ENCODE assay signal across 14 cellular contexts in genomic region chr6:2081155-2082138, GRCh38.
A peak's percentile ranks its signal among the peaks of the same experiment; 100 is the strongest.
DNase-seq lines count a peak whose midpoint lies in the region; ATAC-seq, FAIRE-seq and TF ChIP-seq lines count a peak whose summit lies in the region.
"Had no signal": no experiment of that assay in that cellular context is flagged by ENCODE, and none has a peak within 500 bp of the region (broad histone marks: within the 10 kb centered on the region; RNA-seq: fewer than 3 reads in every experiment).

No MANE protein-coding gene starts in this region.

- H3K4me3 ChIP-seq in endodermal cell (ENCODE audit: low read length), result no peak overlapping the region
- H3K4me3 ChIP-seq: lung had no signal

- H3K27me3 Mint-ChIP-seq in activated T-helper 1 cell treated with anti-CD3 and anti-CD28 coated beads, Interleukin-12 subunit alpha, Interleukin-12 subunit beta, Interleukin-2, Interleukin-4 antibody, amounts not matched to agents 30 ng/mL and 10 ng/mL and 1 ng/mL, durations not matched to agents 14 hours and 24 hours and 36 hours (ENCODE audit: insufficient read depth), result peaks cover 5% of the 10 kb centered on the region
- peaks cover 10% of the 10 kb centered on the region for H3K27me3 Mint-ChIP-seq in endodermal cell (ENCODE audit: insufficient read depth)

- H3K27ac ChIP-seq in endodermal cell (ENCODE audit: low read depth, low read length), result no peak overlapping the region

- intact Hi-C loops in activated T-helper 1 cell treated with anti-CD3 and anti-CD28 coated beads, Interleukin-12 subunit alpha, Interleukin-12 subunit beta, Interleukin-2, Interleukin-4 antibody, amounts not matched to agents 30 ng/mL and 10 ng/mL and 1 ng/mL, durations not matched to agents 14 hours and 24 hours and 36 hours (cut with micrococcal nuclease), result loop anchor here (1.0 kb wide), 2 partner anchors 46 to 311 kb away; no protein-coding TSS in a partner anchor

- peaks cover 22% of the 10 kb centered on the region for H3K36me3 Mint-ChIP-seq in activated T-helper 1 cell treated with anti-CD3 and anti-CD28 coated beads, Interleukin-12 subunit alpha, Interleukin-12 subunit beta, Interleukin-2, Interleukin-4 antibody, amounts not matched to agents 30 ng/mL and 10 ng/mL and 1 ng/mL, durations not matched to agents 14 hours and 24 hours and 36 hours (ENCODE audit: low read depth)
- H3K36me3 Mint-ChIP-seq in endodermal cell (ENCODE audit: low read depth), result no peaks in the 10 kb centered on the region

- no peak for TF ChIP-seq POLR2A in GM12892 (IDR thresholded peaks at IDR 0.05; ENCODE audit: low read depth, low read length)

- no peaks in the 10 kb centered on the region for H3K36me3 ChIP-seq in endodermal cell (ENCODE audit: control insufficient read depth, insufficient read depth, low read length)

- ATAC-seq in GM19372 (IDR thresholded peaks at IDR 0.05; ENCODE audit: low read depth, unreplicated experiment) (peak; percentile 85), HG03039 (IDR thresholded peaks at IDR 0.05; ENCODE audit: unreplicated experiment) (peak; percentile 83)

- FAIRE-seq in GM12892 (lab: Jason Lieb, UNC), result peak; percentile 68
- FAIRE-seq: H54 had no signal

- H3K27ac Mint-ChIP-seq in activated T-helper 1 cell treated with anti-CD3 and anti-CD28 coated beads, Interleukin-12 subunit alpha, Interleukin-12 subunit beta, Interleukin-2, Interleukin-4 antibody, amounts not matched to agents 30 ng/mL and 10 ng/mL and 1 ng/mL, durations not matched to agents 14 hours and 24 hours and 36 hours, result peak overlapping the region; percentile 71
- no peak overlapping the region for H3K27ac Mint-ChIP-seq in endodermal cell

- H3K9me3 ChIP-seq in endodermal cell (ENCODE audit: control insufficient read depth, low read length), result no peaks in the 10 kb centered on the region

- no peak for TF ChIP-seq CTCF in endodermal cell (conservative IDR thresholded peaks at IDR 0.05)

- DNase-seq in GM12892 (ENCODE audit: insufficient read length) (no peak), NCI-H526 treated with DMSO at 0.1 percent for 48 hours (lab: John Stamatoyannopoulos, UW) (no peak), endodermal cell (no peak), NCI-H1105 treated with DMSO at 0.1 percent for 48 hours (lab: John Stamatoyannopoulos, UW) (no peak), HK-2 (ENCODE audit: unreplicated experiment) (no peak)
- DNase-seq in activated T-helper 1 cell treated with anti-CD3 and anti-CD28 coated beads, Interleukin-12 subunit alpha, Interleukin-12 subunit beta, Interleukin-2, Interleukin-4 antibody, amounts not matched to agents 30 ng/mL and 10 ng/mL and 1 ng/mL, durations not matched to agents 14 hours and 24 hours and 36 hours (ENCODE audit: low spot score), result peak; percentile 35
- DNase-seq: activated gamma-delta T cell, Calu3, NCI-H1436 treated with DMSO at 0.1 percent for 48 hours, Right ventricle myocardium superior had no signal

- no peak overlapping the region for H3K9ac ChIP-seq in endodermal cell (ENCODE audit: extremely low read depth, low read length, poor library complexity, severe bottlenecking)

- H3K27me3 ChIP-seq in endodermal cell (ENCODE audit: control insufficient read depth, insufficient read depth, low read length, poor library complexity, severe bottlenecking), result peaks cover 27% of the 10 kb centered on the region

- WGBS in endodermal cell (ENCODE audit: insufficient coverage in 1 of 2, insufficient read length in 1 of 2), 2 experiments, result 88 to 92% methylated on average over 5 to 9 of the region's 9 CpGs

- peak overlapping the region; percentile 3 for H3K4me3 Mint-ChIP-seq in activated T-helper 1 cell treated with anti-CD3 and anti-CD28 coated beads, Interleukin-12 subunit alpha, Interleukin-12 subunit beta, Interleukin-2, Interleukin-4 antibody, amounts not matched to agents 30 ng/mL and 10 ng/mL and 1 ng/mL, durations not matched to agents 14 hours and 24 hours and 36 hours
- no peak overlapping the region for H3K4me3 Mint-ChIP-seq in endodermal cell

- peaks cover 23% of the 10 kb centered on the region for H3K9me3 Mint-ChIP-seq in activated T-helper 1 cell treated with anti-CD3 and anti-CD28 coated beads, Interleukin-12 subunit alpha, Interleukin-12 subunit beta, Interleukin-2, Interleukin-4 antibody, amounts not matched to agents 30 ng/mL and 10 ng/mL and 1 ng/mL, durations not matched to agents 14 hours and 24 hours and 36 hours
- no peaks in the 10 kb centered on the region for H3K9me3 Mint-ChIP-seq in endodermal cell

- no peaks in the 10 kb centered on the region for H3K4me1 ChIP-seq in endodermal cell (ENCODE audit: control insufficient read depth, insufficient read depth, low read length)

- peaks cover 51% of the 10 kb centered on the region for H3K4me1 Mint-ChIP-seq in activated T-helper 1 cell treated with anti-CD3 and anti-CD28 coated beads, Interleukin-12 subunit alpha, Interleukin-12 subunit beta, Interleukin-2, Interleukin-4 antibody, amounts not matched to agents 30 ng/mL and 10 ng/mL and 1 ng/mL, durations not matched to agents 14 hours and 24 hours and 36 hours (ENCODE audit: low read depth)
- H3K4me1 Mint-ChIP-seq in endodermal cell, result peaks cover 3% of the 10 kb centered on the region
